ENCODE assay signal across 6 cellular contexts in the genomic region with DNA sequence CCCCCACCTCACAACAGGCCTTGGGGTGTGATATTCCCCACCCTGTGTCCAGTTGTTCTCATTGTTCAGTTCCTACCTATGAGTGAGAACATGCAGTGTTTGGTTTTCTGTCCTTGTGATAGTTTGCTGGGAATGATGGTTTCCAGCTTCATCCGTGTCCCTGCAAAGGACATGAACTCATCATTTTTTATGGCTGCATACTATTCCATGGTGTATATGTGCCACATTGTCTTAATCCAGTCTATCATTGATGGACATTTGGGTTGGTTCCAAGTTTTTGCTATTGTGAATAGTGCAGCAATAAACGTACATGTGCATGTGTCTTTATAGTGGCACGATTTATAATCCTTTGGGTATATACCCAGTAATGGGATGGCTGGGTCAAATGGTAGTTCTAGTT. TPM values are rescaled to one million over a fixed set of nuclear protein-coding genes. Genes with fewer than 3 reads are reported as not detected.
A peak's percentile ranks its signal among the peaks of the same experiment; 100 is the strongest.
DNase-seq lines count a peak whose midpoint lies in the region; ATAC-seq, FAIRE-seq and TF ChIP-seq lines count a peak whose summit lies in the region.
"Not testable (repeated sequence)": the region's sequence is repeated elsewhere in the genome, so short reads cannot be mapped to it uniquely, and the experiment has no call there.
"Had no signal": no experiment of that assay in that cellular context is flagged by ENCODE, and none has a peak within 500 bp of the region (broad histone marks: within the 10 kb centered on the region; RNA-seq: fewer than 3 reads in every experiment).

No MANE protein-coding gene starts in this region.

- not testable (repeated sequence) for H3K36me3 ChIP-seq in HEK293 (ENCODE audit: control insufficient read depth in 2 of 2, insufficient read depth in 1 of 2, low read length in 2 of 2); K562 (ENCODE audit: control insufficient read depth, insufficient read depth, low read length)

- not testable (repeated sequence) for H3K4me2 ChIP-seq in K562 (ENCODE audit: insufficient read depth, low read length)

- ATAC-seq in K562 = not testable (repeated sequence)

- not testable (repeated sequence) for H3K79me2 ChIP-seq in K562 (ENCODE audit: control insufficient read depth, insufficient read depth, low read length)

- not testable (repeated sequence) for TF ChIP-seq RAD21 in K562 (CRISPR knock-in tag; conservative IDR thresholded peaks at IDR 0.05 in 1 of 2, IDR thresholded peaks at IDR 0.05 in 1 of 2)

- not testable (repeated sequence) for DNase-seq in K562 (ENCODE audit: extremely low read depth in 1 of 4, low spot score in 3 of 4)

- in situ Hi-C loops in K562 (cut with MboI) = loop anchor here (10.0 kb wide), 1 partner anchor 166 kb away; no protein-coding TSS in a partner anchor

- H4K20me1 ChIP-seq in K562 (replicated peaks; ENCODE audit: control insufficient read depth, insufficient read depth, low read length) = not testable (repeated sequence)

- H3K9me3 ChIP-seq in HEK293 (ENCODE audit: control insufficient read depth, insufficient read depth, low read depth, low read length); K562 (replicated peaks; ENCODE audit: control insufficient read depth, insufficient read depth, low read depth, low read length): not testable (repeated sequence)

- TF ChIP-seq POLR2A in K562 (conservative IDR thresholded peaks at IDR 0.05) = not testable (repeated sequence)

- TF ChIP-seq CTCF in HEK293 (tag by site-specific recombination; IDR thresholded peaks at IDR 0.05); K562 (IDR thresholded peaks at IDR 0.05 in 2 of 3, conservative IDR thresholded peaks at IDR 0.05 in 1 of 3; ENCODE audit: insufficient read depth in 2 of 3, low read depth in 1 of 3, low read length in 3 of 3): not testable (repeated sequence)

- H3K4me3 ChIP-seq in HEK293 (ENCODE audit: low read depth, low read length); K562: not testable (repeated sequence)

- not testable (repeated sequence) for BruUV-seq in K562 (replicated peaks; lab: Mats Ljungman, UMichigan)

- H3K4me1 ChIP-seq in HEK293 (ENCODE audit: control insufficient read depth, insufficient read depth, low read length); K562 (replicated peaks in 1 of 2; ENCODE audit: control insufficient read depth in 2 of 2, insufficient read depth in 2 of 2, low read length in 2 of 2): not testable (repeated sequence)

- TF ChIP-seq EP300 in K562 (IDR thresholded peaks at IDR 0.05; ENCODE audit: low read length) = not testable (repeated sequence)

- not testable (repeated sequence) for H3K9me1 ChIP-seq in K562 (ENCODE audit: control insufficient read depth, insufficient read depth, low read length)

- H2AFZ ChIP-seq in K562 (ENCODE audit: low read depth, low read length) = not testable (repeated sequence)

- intact Hi-C loops in K562 (cut with micrococcal nuclease) = loop anchor here (10.0 kb wide), 1 partner anchor 126 kb away; the partner anchor contains the start of genes MBLAC2 and POLR3G

- not testable (repeated sequence) for FAIRE-seq in K562 (lab: Jason Lieb, UNC)

- H3K27ac ChIP-seq in HEK293 (ENCODE audit: extremely low read depth, low read depth, low read length); K562 (ENCODE audit: extremely low read depth, low read depth, low read length): not testable (repeated sequence)

- POLR2A ChIA-PET in HEK293 (lab: Yijun Ruan, JAX); K562 (lab: Yijun Ruan, JAX): not testable (repeated sequence)

- CTCF ChIA-PET in HEK293 (lab: Yijun Ruan, JAX) = not testable (repeated sequence)
- CTCF ChIA-PET in K562 (lab: Yijun Ruan, JAX; ENCODE audit: low intra/inter-chr PET ratio) = interaction anchor here (0.6 kb wide), 1 partner anchor 447 kb away, joined by 3 read pairs; no protein-coding TSS in a partner anchor

- 79% methylated on average over 3 of the region's 3 CpGs for WGBS in K562 (ENCODE audit: insufficient coverage, low coverage, missing lambda C conversion rate)

- H3K9ac ChIP-seq in K562 (ENCODE audit: insufficient read depth in 1 of 2, low read depth in 2 of 2, low read length in 2 of 2) = not testable (repeated sequence)

- not testable (repeated sequence) for H3K27me3 ChIP-seq in K562 (ENCODE audit: control insufficient read depth in 2 of 2, insufficient read depth in 2 of 2, low read length in 2 of 2)

TF ChIP-seq in HEK293, 187 proteins besides CTCF, POLR2A, EP300 and RAD21:
- TF ChIP-seq ZNF146 (tag by site-specific recombination; IDR thresholded peaks at IDR 0.05) (peak; percentile 92), ZNF580 (tag by site-specific recombination; IDR thresholded peaks at IDR 0.05) (0 out of 2 replicates have a peak, but pooled peaks have one; percentile 16)

TF ChIP-seq in K562, 482 proteins besides CTCF, POLR2A, EP300 and RAD21:
- TF ChIP-seq ADNP (tag; IDR thresholded peaks at IDR 0.05) = 0 out of 2 replicates have a peak, but pooled peaks have one; percentile 26
- peak; percentile 85 for TF ChIP-seq ZNF146 (CRISPR knock-in tag; IDR thresholded peaks at IDR 0.05; ENCODE audit: unreplicated experiment)
- TF ChIP-seq BCOR (IDR thresholded peaks at IDR 0.05) = peak; percentile 37; the same call in 1 of the 2 replicates

RNA-seq across cellular contexts. Expression of gene ADGRV1, which starts 41.7 kb away (rescaled TPM):
- total RNA-seq in K562 (2011; cell fraction: chromatin; rRNA removed; ENCODE audit: low replicate concordance) = 426 and 1,792 TPM in 2 replicates
- total RNA-seq in K562 (2011; cell fraction: nucleolus; rRNA removed) = 167 and 305 TPM in 2 replicates
- 499 and 612 TPM in 2 replicates for total RNA-seq in K562 (2011; cell fraction: nucleoplasm; rRNA removed)
- total RNA-seq in K562 (2014; rRNA removed) = 71.6 and 75.0 TPM in 2 replicates
- total RNA-seq in K562 (2014; rRNA removed; fragmentation: Illumina TruSeq; extraction: Trizol) = 156 and 170 TPM in 2 replicates
- total RNA-seq in K562 (2015; rRNA removed; fragmentation: Illumina TruSeq; extraction: Trizol) = 101 and 111 TPM in 2 replicates
- 70.6 and 73.7 TPM in 2 replicates for total RNA-seq in K562 (2021)
- 49.6 and 58.2 TPM in 2 replicates for polyA plus RNA-seq in K562 (2011; rRNA removed)
- 18.0 and 26.3 TPM in 2 replicates for polyA plus RNA-seq in K562 (2011; cell fraction: cytosol; rRNA removed)
- 135 and 146 TPM in 2 replicates for polyA plus RNA-seq in K562 (2011; cell fraction: nucleus; rRNA removed)
- 34.1 and 37.7 TPM in 2 replicates for polyA plus RNA-seq in K562 (2012)
- polyA plus RNA-seq in K562 (2014; fragmentation: Illumina TruSeq; extraction: Trizol) = 45.6 and 47.5 TPM in 2 replicates
- 10 to 100 TPM; 21.7 to 24.5 TPM for polyA plus RNA-seq in K562 (2014; fragmentation: Nextera tagmentation; extraction: Ambion mirVana)
- polyA plus RNA-seq in K562 (2014; rRNA removed) = 50.7 and 51.8 TPM in 2 replicates
- 318 and 333 TPM in 2 replicates for polyA minus RNA-seq in K562 (2011; rRNA and poly(A)+ RNA removed)
- polyA minus RNA-seq in K562 (2011; cell fraction: cytosol; rRNA and poly(A)+ RNA removed) = 24.5 and 45.3 TPM in 2 replicates
- polyA minus RNA-seq in K562 (2011; cell fraction: nucleus; rRNA and poly(A)+ RNA removed) = 512 and 599 TPM in 2 replicates
- total RNA-seq: A172, B cell had no signal
- polyA plus RNA-seq: CD4-positive, alpha-beta memory T cell; CD8-positive, alpha-beta memory T cell had no signal
